In genomic region chr11:70271635-70271953, GRCh38 we compare ENCODE assay signal across 1 cellular context.
TF ChIP-seq lines count a peak whose summit lies in the region.

No MANE protein-coding gene starts in this region.

TF ChIP-seq in HepG2, 621 proteins besides CTCF, POLR2A, EP300 and RAD21:
- TF ChIP-seq, protein P1, sequence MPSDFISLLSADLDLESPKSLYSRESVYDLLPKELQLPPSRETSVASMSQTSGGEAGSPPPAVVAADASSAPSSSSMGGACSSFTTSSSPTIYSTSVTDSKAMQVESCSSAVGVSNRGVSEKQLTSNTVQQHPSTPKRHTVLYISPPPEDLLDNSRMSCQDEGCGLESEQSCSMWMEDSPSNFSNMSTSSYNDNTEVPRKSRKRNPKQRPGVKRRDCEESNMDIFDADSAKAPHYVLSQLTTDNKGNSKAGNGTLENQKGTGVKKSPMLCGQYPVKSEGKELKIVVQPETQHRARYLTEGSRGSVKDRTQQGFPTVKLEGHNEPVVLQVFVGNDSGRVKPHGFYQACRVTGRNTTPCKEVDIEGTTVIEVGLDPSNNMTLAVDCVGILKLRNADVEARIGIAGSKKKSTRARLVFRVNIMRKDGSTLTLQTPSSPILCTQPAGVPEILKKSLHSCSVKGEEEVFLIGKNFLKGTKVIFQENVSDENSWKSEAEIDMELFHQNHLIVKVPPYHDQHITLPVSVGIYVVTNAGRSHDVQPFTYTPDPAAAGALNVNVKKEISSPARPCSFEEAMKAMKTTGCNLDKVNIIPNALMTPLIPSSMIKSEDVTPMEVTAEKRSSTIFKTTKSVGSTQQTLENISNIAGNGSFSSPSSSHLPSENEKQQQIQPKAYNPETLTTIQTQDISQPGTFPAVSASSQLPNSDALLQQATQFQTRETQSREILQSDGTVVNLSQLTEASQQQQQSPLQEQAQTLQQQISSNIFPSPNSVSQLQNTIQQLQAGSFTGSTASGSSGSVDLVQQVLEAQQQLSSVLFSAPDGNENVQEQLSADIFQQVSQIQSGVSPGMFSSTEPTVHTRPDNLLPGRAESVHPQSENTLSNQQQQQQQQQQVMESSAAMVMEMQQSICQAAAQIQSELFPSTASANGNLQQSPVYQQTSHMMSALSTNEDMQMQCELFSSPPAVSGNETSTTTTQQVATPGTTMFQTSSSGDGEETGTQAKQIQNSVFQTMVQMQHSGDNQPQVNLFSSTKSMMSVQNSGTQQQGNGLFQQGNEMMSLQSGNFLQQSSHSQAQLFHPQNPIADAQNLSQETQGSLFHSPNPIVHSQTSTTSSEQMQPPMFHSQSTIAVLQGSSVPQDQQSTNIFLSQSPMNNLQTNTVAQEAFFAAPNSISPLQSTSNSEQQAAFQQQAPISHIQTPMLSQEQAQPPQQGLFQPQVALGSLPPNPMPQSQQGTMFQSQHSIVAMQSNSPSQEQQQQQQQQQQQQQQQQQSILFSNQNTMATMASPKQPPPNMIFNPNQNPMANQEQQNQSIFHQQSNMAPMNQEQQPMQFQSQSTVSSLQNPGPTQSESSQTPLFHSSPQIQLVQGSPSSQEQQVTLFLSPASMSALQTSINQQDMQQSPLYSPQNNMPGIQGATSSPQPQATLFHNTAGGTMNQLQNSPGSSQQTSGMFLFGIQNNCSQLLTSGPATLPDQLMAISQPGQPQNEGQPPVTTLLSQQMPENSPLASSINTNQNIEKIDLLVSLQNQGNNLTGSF (CRISPR knock-in tag; IDR thresholded peaks at IDR 0.05): no peak
- TF ChIP-seq TEAD3 (CRISPR knock-in tag; optimal IDR thresholded peaks at IDR 0.05; ENCODE audit: borderline replicate concordance): peak; percentile 33
